11 cellular contexts compared by ENCODE assay signal in the genomic region with DNA sequence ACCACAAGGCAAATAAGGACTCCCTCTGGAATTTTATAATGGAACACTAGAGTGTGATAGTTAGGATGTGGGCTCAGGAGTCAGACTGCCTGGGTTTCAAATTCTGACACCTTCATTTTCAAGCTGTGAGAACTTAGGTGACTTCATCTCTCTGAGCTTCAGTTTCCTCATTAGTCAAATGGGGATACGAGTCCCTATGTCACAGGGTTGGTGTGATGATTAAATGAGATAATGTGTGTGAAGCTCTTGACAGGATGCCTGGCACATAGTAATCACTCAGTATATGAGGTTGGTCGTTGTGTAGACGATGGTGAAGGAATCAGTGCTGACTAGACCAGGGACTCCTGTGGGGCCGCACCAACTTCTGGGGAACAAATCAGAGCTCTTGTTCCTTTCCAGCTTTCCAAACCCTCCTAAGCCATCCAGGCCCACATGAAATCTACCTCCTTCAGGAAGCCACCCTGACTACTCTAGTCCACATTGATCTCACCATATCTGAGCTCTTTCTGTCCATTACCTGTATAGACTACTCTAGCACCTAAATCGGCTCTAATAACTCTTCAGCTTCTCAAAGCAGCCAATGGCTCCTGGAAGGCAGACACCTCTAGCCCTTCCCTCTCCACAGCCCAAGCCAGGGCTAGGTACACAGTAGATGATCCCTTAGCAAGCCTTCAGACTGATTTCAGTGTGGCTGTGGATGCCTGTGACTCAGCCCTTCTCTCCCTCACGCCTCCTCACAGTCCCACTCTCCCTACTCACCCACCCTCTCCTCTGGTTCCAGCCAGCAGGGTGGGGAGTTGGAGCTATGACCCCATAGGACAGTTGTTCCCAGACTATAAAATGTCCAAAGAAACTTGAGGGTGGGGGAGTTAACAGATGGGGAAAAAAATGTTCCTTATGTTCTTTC. TPM values are rescaled to one million over a fixed set of nuclear protein-coding genes. Genes with fewer than 3 reads are reported as not detected.
DNase-seq lines count a peak whose midpoint lies in the region; ATAC-seq and TF ChIP-seq lines count a peak whose summit lies in the region.
"Had no signal": no experiment of that assay in that cellular context is flagged by ENCODE, and none has a peak within 500 bp of the region (broad histone marks: within the 10 kb centered on the region; RNA-seq: fewer than 3 reads in every experiment).

No MANE protein-coding gene starts in this region.

- H3K9me3 ChIP-seq in CD4-positive, alpha-beta memory T cell (ENCODE audit: control insufficient read depth in 1 of 2, low read length in 2 of 2) = no peaks in the 10 kb centered on the region
- H3K9me3 ChIP-seq in hepatocyte (ENCODE audit: low read depth) = no peaks in the 10 kb centered on the region
- H3K9me3 ChIP-seq: body of pancreas, mucosa of descending colon had no signal

- peak overlapping the region; percentile 65 to 96 (median 95) for H3K4me3 Mint-ChIP-seq in CD4-positive, alpha-beta memory T cell
- peak overlapping the region; percentile 82 to 87 for H3K4me3 Mint-ChIP-seq in activated T-cell treated with anti-CD3 and anti-CD28 coated beads, Interleukin-2, amount 50 U/mL, for 72 hours

- H3K9me3 Mint-ChIP-seq in CD4-positive, alpha-beta memory T cell = peaks cover 0 to 2% (median 0%) of the 10 kb centered on the region in 8 donors
- no peaks in the 10 kb centered on the region for H3K9me3 Mint-ChIP-seq in activated T-cell treated with anti-CD3 and anti-CD28 coated beads, Interleukin-2, amount 50 U/mL, for 72 hours

- H3K36me3 ChIP-seq in CD4-positive, alpha-beta memory T cell (ENCODE audit: insufficient read depth, low read length) = peaks cover 12% of the 10 kb centered on the region
- no peaks in the 10 kb centered on the region for H3K36me3 ChIP-seq in hepatocyte (replicated peaks; ENCODE audit: insufficient read depth, low read depth)

- no peak overlapping the region for H3K4me2 ChIP-seq in hepatocyte

- peaks cover 14 to 25% of the 10 kb centered on the region in 2 donors for H3K36me3 Mint-ChIP-seq in CD4-positive, alpha-beta memory T cell
- H3K36me3 Mint-ChIP-seq in activated T-cell treated with anti-CD3 and anti-CD28 coated beads, Interleukin-2, amount 50 U/mL, for 72 hours (ENCODE audit: insufficient read depth in 2 of 2) = peaks cover 6 to 12% of the 10 kb centered on the region in 2 donors

- H4K20me1 ChIP-seq in hepatocyte (ENCODE audit: insufficient read depth, poor library complexity, severe bottlenecking) = no peaks in the 10 kb centered on the region

- no peaks in the 10 kb centered on the region for H3K9me2 ChIP-seq in hepatocyte (replicated peaks; ENCODE audit: insufficient read depth)

- H3K4me1 Mint-ChIP-seq in CD4-positive, alpha-beta memory T cell = peaks cover 47 to 77% (median 59%) of the 10 kb centered on the region in 4 donors
- H3K4me1 Mint-ChIP-seq in activated T-cell treated with anti-CD3 and anti-CD28 coated beads, Interleukin-2, amount 50 U/mL, for 72 hours (ENCODE audit: low read depth) = peaks cover 78% of the 10 kb centered on the region

- ATAC-seq in GM21619 (IDR thresholded peaks at IDR 0.05; ENCODE audit: unreplicated experiment) = peak; percentile 35
- ATAC-seq in activated T-cell treated with anti-CD3 and anti-CD28 coated beads, Interleukin-2, amount 50 U/mL, for 72 hours (replicated peaks in 1 of 2) = peak; percentile 81
- ATAC-seq: body of pancreas, mucosa of descending colon had no signal

- TF ChIP-seq CTCF in hepatocyte (IDR thresholded peaks at IDR 0.05; ENCODE audit: poor library complexity) = no peak

- CTCF ChIA-PET in CD4-positive, alpha-beta memory T cell (lab: Charles Lee; ENCODE audit: partially characterized antibody) = interaction anchor here (0.6 to 2.7 kb wide), 5 partner anchors 35 to 51 kb away, joined by 3 to 16 read pairs (median 3); no protein-coding TSS in a partner anchor

- WGBS in hepatocyte (ENCODE audit: low lambda C conversion rate, missing lambda C conversion rate) = 80% methylated on average over 6 of the region's 6 CpGs

- DNase-seq in CD4-positive, alpha-beta memory T cell = peak in 2 of 5 donors; percentile 55 to 74
- peak; percentile 68 for DNase-seq in activated T-cell treated with anti-CD3 and anti-CD28 coated beads, Interleukin-2, amount 50 U/mL, for 72 hours
- DNase-seq in hepatocyte (ENCODE audit: low spot score) (peak; percentile 47), H4 (ENCODE audit: low spot score) (no peak), NCI-H2196 (lab: John Stamatoyannopoulos, UW; ENCODE audit: unreplicated experiment) (no peak), NCI-H2029 treated with DMSO at 0.1 percent for 48 hours (lab: John Stamatoyannopoulos, UW) (no peak)
- no peak for DNase-seq in activated effector memory CD4-positive, alpha-beta T cell treated with Interleukin-2 at 50 U/mL for 16 hours
- DNase-seq: body of pancreas, KG1, mucosa of descending colon had no signal

- no peaks in the 10 kb centered on the region for H3K27me3 Mint-ChIP-seq in CD4-positive, alpha-beta memory T cell
- no peaks in the 10 kb centered on the region for H3K27me3 Mint-ChIP-seq in activated T-cell treated with anti-CD3 and anti-CD28 coated beads, Interleukin-2, amount 50 U/mL, for 72 hours (ENCODE audit: low read depth)

- H3K27ac ChIP-seq in CD4-positive, alpha-beta memory T cell (ENCODE audit: low read depth, low read length) = peak overlapping the region; percentile 49
- H3K27ac ChIP-seq in hepatocyte = no peak overlapping the region
- H3K27ac ChIP-seq: body of pancreas had no signal

- H2AFZ ChIP-seq in hepatocyte = no peak overlapping the region

- H3K4me1 ChIP-seq in CD4-positive, alpha-beta memory T cell (ENCODE audit: insufficient read depth, low read length) = peaks cover 70% of the 10 kb centered on the region
- no peaks in the 10 kb centered on the region for H3K4me1 ChIP-seq in hepatocyte (ENCODE audit: insufficient read depth)

- intact Hi-C loops in CD4-positive, alpha-beta memory T cell (cut with micrococcal nuclease) = no loop called here

- H3K79me2 ChIP-seq in hepatocyte = no peaks in the 10 kb centered on the region

- H3K4me3 ChIP-seq in CD4-positive, alpha-beta memory T cell (ENCODE audit: low read length in 2 of 2) = peak overlapping the region in 1 of 2 donors; percentile 9
- no peak overlapping the region for H3K4me3 ChIP-seq in hepatocyte
- H3K4me3 ChIP-seq: body of pancreas, mucosa of descending colon had no signal

- no peaks in the 10 kb centered on the region for H3K27me3 ChIP-seq in CD4-positive, alpha-beta memory T cell (ENCODE audit: insufficient read depth, low read length)
- H3K27me3 ChIP-seq in hepatocyte = peaks cover 17% of the 10 kb centered on the region
- H3K27me3 ChIP-seq: body of pancreas had no signal

- POLR2A ChIA-PET in CD4-positive, alpha-beta memory T cell (lab: Charles Lee; ENCODE audit: partially characterized antibody) = interaction anchor here (0.7 to 22.2 kb wide), 9 partner anchors 39 to 115 kb away, joined by 3 to 192 read pairs (median 8); a partner anchor contains a TSS

- H3K27ac Mint-ChIP-seq in CD4-positive, alpha-beta memory T cell = peak overlapping the region; percentile 61 to 94 (median 90)
- peak overlapping the region; percentile 75 for H3K27ac Mint-ChIP-seq in activated T-cell treated with anti-CD3 and anti-CD28 coated beads, Interleukin-2, amount 50 U/mL, for 72 hours

RNA-seq across cellular contexts. Expression of a gene that starts 2.5 kb away (rescaled TPM):
- total RNA-seq in CD4-positive, alpha-beta memory T cell = 100 to 1,000 TPM; 770 to 841 TPM
- 100 to 1,000 TPM; 102 to 474 TPM for polyA plus RNA-seq in CD4-positive, alpha-beta memory T cell
- 100 to 1,000 TPM; 142 to 265 TPM for total RNA-seq in activated T-cell treated with anti-CD3 and anti-CD28 coated beads, Interleukin-2, amount 50 U/mL, for 72 hours
- 5.1 and 7.5 TPM in 2 replicates for total RNA-seq in hepatocyte
- 5.7 and 8.1 TPM in 2 replicates for polyA plus RNA-seq in hepatocyte
- 1.5 and 2.9 TPM in 2 replicates for total RNA-seq in H4 (2014; rRNA removed; shearing (Covaris generic))

Comparison
In these comparisons a context has a peak if more than half of its experiments do, and no peak if none do; other contexts are left out.
1. DNase-seq: peak in activated T-cell treated with anti-CD3 and anti-CD28 coated beads, Interleukin-2, amount 50 U/mL, for 72 hours (2 of 2) and hepatocyte (single experiment); none in H4 (single experiment), activated effector memory CD4-positive, alpha-beta T cell treated with Interleukin-2 at 50 U/mL for 16 hours (single experiment), NCI-H2196 (single experiment) and NCI-H2029 treated with DMSO at 0.1 percent for 48 hours (single experiment).
2. RNA of a gene that starts 2.5 kb away (total RNA-seq): 770 to 841 TPM in CD4-positive, alpha-beta memory T cell and 142 to 265 TPM in activated T-cell treated with anti-CD3 and anti-CD28 coated beads, Interleukin-2, amount 50 U/mL, for 72 hours; 5.1 to 7.5 TPM in hepatocyte and 1.5 to 2.9 TPM in H4; every median in the first group is over 10 times any median in the second.